Comparison of ENCODE assay signal across 8 cellular contexts in genomic region chr5:132747064-132747692, GRCh38. TPM values are rescaled to one million over a fixed set of nuclear protein-coding genes. Genes with fewer than 3 reads are reported as not detected.
DNase-seq lines count a peak whose midpoint lies in the region; ATAC-seq and TF ChIP-seq lines count a peak whose summit lies in the region.

Gene CCNI2 (plus strand): TSS chr5:132747426. CDS start chr5:132747496, 70 bp downstream.

- H3K79me2 ChIP-seq in SK-N-SH (ENCODE audit: insufficient read depth) = no peaks in the 10 kb centered on the region

- H3F3A ChIP-seq in SK-N-SH (replicated peaks; ENCODE audit: insufficient read depth) = no peaks in the 10 kb centered on the region

- POLR2A ChIA-PET in SK-N-SH (lab: Yijun Ruan, JAX) = interaction anchor here (0.7 kb wide), 1 partner anchor 119 kb away, joined by 3 read pairs; the partner anchor contains the start of genes GDF9 and UQCRQ

- no peak within 1 kb of the TSS for H3K27ac Mint-ChIP-seq in immature natural killer cell

- peak within 1 kb of the TSS; percentile 74; the same call in 1 of the 2 replicates for H2AFZ ChIP-seq in SK-N-SH (ENCODE audit: low read depth)

- DNase-seq in AG10803 (ENCODE audit: low read depth) = no peak
- DNase-seq in GM20000 (ENCODE audit: low spot score) = peak; percentile 84
- peak; percentile 87 for DNase-seq in SK-N-SH
- DNase-seq in ascending aorta (ENCODE audit: low spot score in 2 of 2) = no peak
- peak in 2 of 3 donors; percentile 28 to 42 for DNase-seq in immature natural killer cell
- DNase-seq in stimulated activated CD4-positive, alpha-beta T cell treated with anti-CD3 and anti-CD28 coated beads, Interleukin-4, amount 100 ng/mL, for 1 hour = peak; percentile 74
- no peak for DNase-seq in UCSD-AML1 (lab: John Stamatoyannopoulos, UW; ENCODE audit: unreplicated experiment)

- no peak within 1 kb of the TSS for H3K9ac ChIP-seq in SK-N-SH

- peak within 1 kb of the TSS; percentile 9; the same call in 1 of the 2 replicates for H3K4me3 ChIP-seq in AG10803 (ENCODE audit: low read length)
- H3K4me3 ChIP-seq in SK-N-SH (ENCODE audit: low read depth in 2 of 2, low read length in 1 of 2) = peak within 1 kb of the TSS; percentile 49 to 51; a peak in 3 of 4 replicates
- H3K4me3 ChIP-seq in ascending aorta = peak within 1 kb of the TSS; percentile 49 to 68

- peak within 1 kb of the TSS; percentile 68 for H3K4me2 ChIP-seq in SK-N-SH

- H3K27me3 Mint-ChIP-seq in immature natural killer cell (ENCODE audit: low read depth in 3 of 3) = peaks cover 4 to 12% (median 8%) of the 10 kb centered on the region in 3 donors

- TF ChIP-seq CTCF in AG10803 (conservative IDR thresholded peaks at IDR 0.05; ENCODE audit: low read length) (no peak), GM20000 (IDR thresholded peaks at IDR 0.05; ENCODE audit: extremely low read depth, missing control alignments) (peak; percentile 21), SK-N-SH (IDR thresholded peaks at IDR 0.05) (0 out of 2 replicates have a peak, but pooled peaks have one; percentile 2), ascending aorta (IDR thresholded peaks at IDR 0.05) (peak in 1 of 3 experiments; percentile 46)

- H3K9me3 ChIP-seq in SK-N-SH (no peaks in the 10 kb centered on the region), ascending aorta (no peaks in the 10 kb centered on the region)

- no peaks in the 10 kb centered on the region; a peak in 1 of 4 replicates for H3K4me1 ChIP-seq in SK-N-SH (ENCODE audit: control insufficient read depth in 1 of 2, insufficient read depth in 2 of 2, low read depth in 1 of 2, low read length in 1 of 2)
- peaks cover 3 to 4% of the 10 kb centered on the region in 2 donors for H3K4me1 ChIP-seq in ascending aorta

- no peak for TF ChIP-seq EP300 in SK-N-SH (IDR thresholded peaks at IDR 0.05; ENCODE audit: borderline replicate concordance in 1 of 2, low read depth in 1 of 2, low read length in 1 of 2)

- no peak for ATAC-seq in GM18870 (IDR thresholded peaks at IDR 0.05; ENCODE audit: unreplicated experiment)

- WGBS in SK-N-SH (ENCODE audit: low lambda C conversion rate) = 16% methylated on average over 5 of the region's 61 CpGs

- H3K27ac ChIP-seq in SK-N-SH (ENCODE audit: low read depth in 2 of 2, low read length in 1 of 2) (no peak within 1 kb of the TSS), ascending aorta (peak within 1 kb of the TSS in 1 of 2 donors; percentile 24)

- intact Hi-C loops in ascending aorta (cut with DNase I) = loop anchor here (2.0 kb wide), 1 partner anchor 74 kb away; no protein-coding TSS in a partner anchor

- H3K9me3 Mint-ChIP-seq in immature natural killer cell = peaks cover 0 to 2% (median under 1%) of the 10 kb centered on the region in 6 donors

- H3K27me3 ChIP-seq in SK-N-SH (ENCODE audit: insufficient read depth) (no peaks in the 10 kb centered on the region), ascending aorta (no peaks in the 10 kb centered on the region)

- H3K9me2 ChIP-seq in SK-N-SH = no peaks in the 10 kb centered on the region

- H4K20me1 ChIP-seq in SK-N-SH (ENCODE audit: insufficient read depth) = no peaks in the 10 kb centered on the region

- peaks cover 0 to under 1% (median 0%) of the 10 kb centered on the region in 3 donors for H3K36me3 Mint-ChIP-seq in immature natural killer cell

- no peaks in the 10 kb centered on the region for H3K36me3 ChIP-seq in SK-N-SH (replicated peaks in 1 of 2; ENCODE audit: control insufficient read depth in 1 of 2, insufficient read depth in 2 of 2, low read length in 1 of 2)
- no peaks in the 10 kb centered on the region for H3K36me3 ChIP-seq in ascending aorta

- CTCF ChIA-PET in SK-N-SH (lab: Yijun Ruan, JAX) = interaction anchor here (0.6 to 3.3 kb wide), 14 partner anchors 8 to 220 kb away, joined by 3 to 21 read pairs (median 5); partner anchors contain the start of genes KIF3A and SHROOM1

- peak within 1 kb of the TSS; percentile 70 to 83 (median 75) for H3K4me3 Mint-ChIP-seq in immature natural killer cell

- H3K4me1 Mint-ChIP-seq in immature natural killer cell = peaks cover 0 to 2% of the 10 kb centered on the region in 2 donors

- TF ChIP-seq RAD21 in SK-N-SH (IDR thresholded peaks at IDR 0.05; ENCODE audit: low read length) = no peak

TF ChIP-seq in SK-N-SH, 30 proteins besides CTCF, POLR2A, EP300 and RAD21:
- no peak for TF ChIP-seq SIN3A (IDR thresholded peaks at IDR 0.05; ENCODE audit: borderline replicate concordance, low read depth, low read length)
- TF ChIP-seq SMC3 (IDR thresholded peaks at IDR 0.05; ENCODE audit: low read depth, low read length) = 0 out of 2 replicates have a peak, but pooled peaks have one; percentile 16

RNA-seq across cellular contexts. Expression of gene CCNI2, which starts in this region (rescaled TPM):
- polyA plus RNA-seq in SK-N-SH (2012; rRNA removed) (0.05 and 0.34 TPM in 2 replicates), immature natural killer cell (1 to 10 TPM in 1 of 3 donors, under 1 TPM in 1, not detected in 1; 0.13 to 1.3 TPM)
- 0.06 and 0.16 TPM in 2 replicates for polyA plus RNA-seq in SK-N-SH (2012; cell fraction: cytosol; rRNA removed)
- polyA plus RNA-seq in SK-N-SH (2012; cell fraction: nucleus; rRNA removed) = 0.41 and 0.56 TPM in 2 replicates
- not detected for total RNA-seq in ascending aorta

Comparison
In these comparisons a context has a peak if more than half of its experiments do, and no peak if none do; other contexts are left out.
1. Peak in DNase-seq, H3K4me3 ChIP-seq and H3K4me2 ChIP-seq in SK-N-SH; RNA of the gene not detected or under 1 TPM.
2. DNase-seq: peak in GM20000 (single experiment), immature natural killer cell (2 of 3) and stimulated activated CD4-positive, alpha-beta T cell treated with anti-CD3 and anti-CD28 coated beads, Interleukin-4, amount 100 ng/mL, for 1 hour (single experiment); none in AG10803 (single experiment), ascending aorta (0 of 2) and UCSD-AML1 (single experiment).
3. Peak in every context shown above with its lines, with median percentiles within 50 percentile points of each other: H3K4me3 ChIP-seq.